Comparison of ENCODE assay signal across 35 cellular contexts in the genomic region with DNA sequence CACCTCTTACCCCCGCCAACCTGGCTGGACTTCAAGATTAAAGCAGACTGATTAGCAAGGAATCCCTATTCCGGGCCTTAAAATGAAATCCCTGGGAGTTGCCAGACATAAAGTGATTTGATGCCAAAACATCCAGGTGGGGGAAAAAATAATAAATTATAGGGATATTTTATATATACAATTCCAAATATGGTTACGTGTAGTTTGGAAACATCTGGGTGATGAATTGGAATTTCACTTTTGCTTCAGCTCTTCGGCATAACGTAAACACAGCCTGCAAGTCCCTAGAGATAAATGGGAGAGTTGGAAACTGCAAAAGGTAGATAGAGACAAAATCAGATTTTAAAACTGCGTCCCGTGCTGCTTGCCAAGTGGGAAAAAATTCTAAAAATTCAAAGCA.
DNase-seq lines count a peak whose midpoint lies in the region; FAIRE-seq and TF ChIP-seq lines count a peak whose summit lies in the region.
"Had no signal": no experiment of that assay in that cellular context is flagged by ENCODE, and none has a peak within 500 bp of the region (broad histone marks: within the 10 kb centered on the region; RNA-seq: fewer than 3 reads in every experiment).

No MANE protein-coding gene starts in this region.

- TF ChIP-seq CTCF in H9 (conservative IDR thresholded peaks at IDR 0.05): no peak
- TF ChIP-seq CTCF in astrocyte (IDR thresholded peaks at IDR 0.05; ENCODE audit: insufficient read depth, low read depth, low read length): no peak
- no peak for TF ChIP-seq CTCF in fibroblast of pulmonary artery (IDR thresholded peaks at IDR 0.05; ENCODE audit: low read length, missing control alignments)
- no peak for TF ChIP-seq CTCF in osteocyte (IDR thresholded peaks at IDR 0.05)
- no peak for TF ChIP-seq CTCF in Peyer's patch (IDR thresholded peaks at IDR 0.05)

- H2AFZ ChIP-seq in H9 (ENCODE audit: low read length): no peak overlapping the region
- H2AFZ ChIP-seq in astrocyte (ENCODE audit: low read depth, low read length): no peak overlapping the region

- H3K56ac ChIP-seq in H9 (ENCODE audit: insufficient read length, low read depth, low read length): no peak overlapping the region

- no peak overlapping the region for H3K4me3 Mint-ChIP-seq in H9
- H3K4me3 Mint-ChIP-seq in astrocyte (ENCODE audit: unreplicated experiment): no peak overlapping the region
- H3K4me3 Mint-ChIP-seq in osteocyte (ENCODE audit: unreplicated experiment): peak overlapping the region; percentile 15
- H3K4me3 Mint-ChIP-seq: activated CD8-positive, alpha-beta T cell treated with anti-CD3 and anti-CD28 coated beads, Interleukin-2, amount 10 ng/mL, durations not matched to agents 7 days and 5 days; dendritic cell treated with granulocyte-macrophage colony-stimulating factor and Interleukin-4, amounts not matched to agents 40 ng/mL and 50 ng/mL, for 4 days; T-cell had no signal

- no peak overlapping the region for H3K23ac ChIP-seq in H9 (ENCODE audit: insufficient read length, low read depth, low read length)

- H3K23me2 ChIP-seq in H9 (ENCODE audit: insufficient read length, low read depth, low read length, poor library complexity, severe bottlenecking): no peaks in the 10 kb centered on the region

- peak overlapping the region in 2 of 3 experiments; percentile 34 to 57; a peak in 1 of 7 replicates for H3K27ac Mint-ChIP-seq in H9
- peak overlapping the region; percentile 89 for H3K27ac Mint-ChIP-seq in astrocyte (ENCODE audit: unreplicated experiment)
- H3K27ac Mint-ChIP-seq in osteocyte (ENCODE audit: unreplicated experiment): peak overlapping the region; percentile 12
- H3K27ac Mint-ChIP-seq: activated CD8-positive, alpha-beta T cell treated with anti-CD3 and anti-CD28 coated beads, Interleukin-2, amount 10 ng/mL, durations not matched to agents 7 days and 5 days; activated T-helper 17 cell treated with anti-CD3 and anti-CD28 coated beads, Interleukin-2, amount 50 U/mL, for 72 hours; dendritic cell treated with granulocyte-macrophage colony-stimulating factor and Interleukin-4, amounts not matched to agents 40 ng/mL and 50 ng/mL, for 4 days; T-cell had no signal

- FAIRE-seq in astrocyte (lab: Jason Lieb, UNC): no peak
- FAIRE-seq: GM12892, pancreas, RCC 7860 had no signal

- H3K36me3 Mint-ChIP-seq in H9 (ENCODE audit: insufficient read depth in 1 of 3, low read depth in 3 of 3): peaks cover 0 to 11% (median 5%) of the 10 kb centered on the region in 3 experiments
- H3K36me3 Mint-ChIP-seq in astrocyte (ENCODE audit: low read depth, unreplicated experiment): no peaks in the 10 kb centered on the region
- H3K36me3 Mint-ChIP-seq in osteocyte (ENCODE audit: unreplicated experiment): no peaks in the 10 kb centered on the region
- H3K36me3 Mint-ChIP-seq: T-cell had no signal

- no peak overlapping the region for H2BK15ac ChIP-seq in H9 (ENCODE audit: low read depth, low read length)

- H3K18ac ChIP-seq in H9 (ENCODE audit: insufficient read length, low read depth, low read length): no peak overlapping the region

- peaks cover 5% of the 10 kb centered on the region; the same call in 1 of the 2 replicates for H3K4me1 ChIP-seq in H9 (ENCODE audit: insufficient read depth, low read length)
- peaks cover 61% of the 10 kb centered on the region for H3K4me1 ChIP-seq in astrocyte (ENCODE audit: insufficient read depth, low read length)
- no peaks in the 10 kb centered on the region for H3K4me1 ChIP-seq in Peyer's patch
- H3K4me1 ChIP-seq: pancreas had no signal

- H4K8ac ChIP-seq in H9 (replicated peaks; ENCODE audit: insufficient read length, low read depth, low read length): no peak overlapping the region

- H3K27ac ChIP-seq in H9 (ENCODE audit: insufficient read length, low read depth, low read length) (no peak overlapping the region), astrocyte (ENCODE audit: low read depth, low read length) (peak overlapping the region; percentile 90), Peyer's patch (no peak overlapping the region)
- H3K27ac ChIP-seq: BLaER1, pancreas, SJCRH30, tibial nerve, WERI-Rb-1 had no signal

- TF ChIP-seq POLR2A in Peyer's patch (IDR thresholded peaks at IDR 0.05): no peak

- H3K4me2 ChIP-seq in H9 (ENCODE audit: insufficient read depth, insufficient read length, low read length) (no peak overlapping the region), astrocyte (ENCODE audit: low read length) (peak overlapping the region; percentile 22)
- H3K4me2 ChIP-seq: BLaER1 had no signal

- H3K79me1 ChIP-seq in H9 (ENCODE audit: insufficient read depth, low read depth, low read length, poor library complexity, severe bottlenecking): no peaks in the 10 kb centered on the region

- no CpG with 5 or more reads among the region's 7 CpGs for WGBS in H9 (ENCODE audit: extremely low coverage, insufficient read length, low lambda C conversion rate)

- no peaks in the 10 kb centered on the region for H3K27me3 Mint-ChIP-seq in H9 (ENCODE audit: low read depth)
- H3K27me3 Mint-ChIP-seq in astrocyte (ENCODE audit: low read depth, unreplicated experiment): no peaks in the 10 kb centered on the region
- no peaks in the 10 kb centered on the region for H3K27me3 Mint-ChIP-seq in osteocyte (ENCODE audit: unreplicated experiment)
- H3K27me3 Mint-ChIP-seq: dendritic cell treated with granulocyte-macrophage colony-stimulating factor and Interleukin-4, amounts not matched to agents 40 ng/mL and 50 ng/mL, for 4 days had no signal

- H3K4me1 Mint-ChIP-seq in H9: peaks cover 36 to 44% of the 10 kb centered on the region in 2 experiments
- peaks cover 59% of the 10 kb centered on the region for H3K4me1 Mint-ChIP-seq in astrocyte (ENCODE audit: low read depth, unreplicated experiment)
- H3K4me1 Mint-ChIP-seq in osteocyte (ENCODE audit: unreplicated experiment): peaks cover 68% of the 10 kb centered on the region

- H3K4me3 ChIP-seq in astrocyte (ENCODE audit: insufficient read depth, low read depth, low read length): peak overlapping the region; percentile 13
- H3K4me3 ChIP-seq in fibroblast of pulmonary artery (replicated peaks; ENCODE audit: low read depth, low read length): no peak overlapping the region
- H3K4me3 ChIP-seq in Peyer's patch: no peak overlapping the region
- H3K4me3 ChIP-seq: BLaER1, lung, pancreas, SJCRH30, tibial nerve had no signal

- no peaks in the 10 kb centered on the region for H3K36me3 ChIP-seq in astrocyte (ENCODE audit: insufficient read depth, low read length)
- no peaks in the 10 kb centered on the region for H3K36me3 ChIP-seq in Peyer's patch
- H3K36me3 ChIP-seq: BLaER1, pancreas, SJCRH30, tibial nerve, WERI-Rb-1 had no signal

- H3K14ac ChIP-seq in H9 (ENCODE audit: insufficient read depth, low read length): no peak overlapping the region

- no peaks in the 10 kb centered on the region for H4K20me1 ChIP-seq in H9 (ENCODE audit: control insufficient read depth, insufficient read depth, insufficient read length)
- H4K20me1 ChIP-seq in astrocyte (ENCODE audit: insufficient read depth, low read length): no peaks in the 10 kb centered on the region
- H4K20me1 ChIP-seq: BLaER1 had no signal

- peaks cover 5 to 7% of the 10 kb centered on the region in 2 experiments; a peak in 4 of 5 replicates for H3K9me3 Mint-ChIP-seq in H9
- H3K9me3 Mint-ChIP-seq in astrocyte (ENCODE audit: unreplicated experiment): no peaks in the 10 kb centered on the region
- H3K9me3 Mint-ChIP-seq in osteocyte (ENCODE audit: unreplicated experiment): no peaks in the 10 kb centered on the region
- H3K9me3 Mint-ChIP-seq: activated T-helper 17 cell treated with anti-CD3 and anti-CD28 coated beads, Interleukin-2, amount 50 U/mL, for 72 hours; dendritic cell treated with granulocyte-macrophage colony-stimulating factor and Interleukin-4, amounts not matched to agents 40 ng/mL and 50 ng/mL, for 4 days; T-cell had no signal

- no peak overlapping the region for H2BK120ac ChIP-seq in H9 (ENCODE audit: low read depth, low read length, poor library complexity, severe bottlenecking)

- H3T11ph ChIP-seq in H9 (ENCODE audit: low read length): no peak overlapping the region

- H3K9me3 ChIP-seq in H9 (ENCODE audit: control insufficient read depth, low read depth, low read length) (no peaks in the 10 kb centered on the region), astrocyte (ENCODE audit: insufficient read depth, low read depth, low read length) (no peaks in the 10 kb centered on the region), Peyer's patch (no peaks in the 10 kb centered on the region)
- H3K9me3 ChIP-seq: BLaER1, pancreas, SJCRH30, tibial nerve had no signal

- H4K91ac ChIP-seq in H9 (ENCODE audit: insufficient read length, low read depth, low read length): no peak overlapping the region

- no peaks in the 10 kb centered on the region for H3K79me2 ChIP-seq in H9 (ENCODE audit: insufficient read depth, low read length)
- no peaks in the 10 kb centered on the region for H3K79me2 ChIP-seq in astrocyte (ENCODE audit: insufficient read depth, low read length)

- H3K27me3 ChIP-seq in H9 (ENCODE audit: insufficient read depth, low read length): no peaks in the 10 kb centered on the region
- H3K27me3 ChIP-seq in astrocyte (ENCODE audit: insufficient read depth, low read length): no peaks in the 10 kb centered on the region
- no peaks in the 10 kb centered on the region for H3K27me3 ChIP-seq in Peyer's patch
- H3K27me3 ChIP-seq: BLaER1, pancreas, SJCRH30, tibial nerve had no signal

- no peak overlapping the region for H2BK20ac ChIP-seq in H9 (ENCODE audit: low read depth, low read length, poor library complexity, severe bottlenecking)

- H2BK12ac ChIP-seq in H9 (ENCODE audit: insufficient read length, low read depth, low read length): no peak overlapping the region

- no peak overlapping the region for H2BK5ac ChIP-seq in H9 (ENCODE audit: insufficient read length, low read length)

- DNase-seq in H9: no peak
- peak; percentile 67 for DNase-seq in astrocyte (ENCODE audit: low read depth)
- DNase-seq in fibroblast of pulmonary artery (ENCODE audit: low read depth): peak; percentile 47
- DNase-seq in osteocyte (ENCODE audit: extremely low spot score, unreplicated experiment): no peak
- no peak for DNase-seq in Peyer's patch
- DNase-seq in NCI-H226: no peak
- DNase-seq in stimulated activated naive CD4-positive, alpha-beta T cell (lab: John Stamatoyannopoulos, UW): no peak
- DNase-seq in NCI-H1436 treated with DMSO at 0.1 percent for 48 hours (lab: John Stamatoyannopoulos, UW): no peak
- DNase-seq: activated CD4-positive, alpha-beta T cell treated with anti-CD3 and anti-CD28 coated beads for 4 hours; activated CD8-positive, alpha-beta T cell treated with anti-CD3 and anti-CD28 coated beads, Interleukin-2, amount 10 ng/mL, durations not matched to agents 7 days and 5 days; activated naive CD4-positive, alpha-beta T cell treated with anti-CD3 and anti-CD28 coated beads, Interleukin-2, amount 50 U/mL, for 16 hours; amniotic stem cell; caudate nucleus; DMS53; erythroblast; H7; hippocampal formation; Karpas-422; NCI-H1436; NCI-H2081 treated with DMSO at 0.1 percent for 48 hours; NCI-H446; NCI-H748 treated with DMSO at 0.1 percent for 48 hours; pancreas; retina; SJCRH30; stimulated activated CD4-positive, alpha-beta T cell treated with anti-CD3 and anti-CD28 coated beads, Interleukin-1b, Interleukin-23, amount 100 ng/mL, for 48 hours; T-cell; WERI-Rb-1 had no signal

- H4K5ac ChIP-seq in H9 (ENCODE audit: insufficient read length, low read depth, low read length): no peak overlapping the region

- no peak overlapping the region for H2AK5ac ChIP-seq in H9 (ENCODE audit: insufficient read length, low read length)

- no peak overlapping the region for H3K9ac ChIP-seq in H9 (ENCODE audit: extremely low read depth, insufficient read length, low read length)
- peak overlapping the region; percentile 49 for H3K9ac ChIP-seq in astrocyte (ENCODE audit: low read length)
- H3K9ac ChIP-seq: BLaER1 had no signal

- H3K4ac ChIP-seq in H9 (ENCODE audit: low read depth, low read length): no peak overlapping the region

Comparison
In these comparisons a context has a peak if more than half of its experiments do, and no peak if none do; other contexts are left out.
1. DNase-seq: peak in astrocyte (single experiment) and fibroblast of pulmonary artery (single experiment); none in H9 (single experiment), osteocyte (single experiment), Peyer's patch (0 of 3), NCI-H226 (single experiment), stimulated activated naive CD4-positive, alpha-beta T cell (0 of 6) and NCI-H1436 treated with DMSO at 0.1 percent for 48 hours (single experiment).
2. H3K27ac Mint-ChIP-seq: peak in every context shown above with its lines; median percentile 89 in astrocyte; 46 in H9; 12 in osteocyte.